Comparison of ENCODE assay signal across 1 cellular context in genomic region chr3:120094776-120095225, GRCh38.
TF ChIP-seq lines count a peak whose summit lies in the region.

No MANE protein-coding gene starts in this region.

TF ChIP-seq in IMR-90, 13 proteins besides CTCF, POLR2A, EP300 and RAD21 (continued from another document):
- TF ChIP-seq, protein P1, sequence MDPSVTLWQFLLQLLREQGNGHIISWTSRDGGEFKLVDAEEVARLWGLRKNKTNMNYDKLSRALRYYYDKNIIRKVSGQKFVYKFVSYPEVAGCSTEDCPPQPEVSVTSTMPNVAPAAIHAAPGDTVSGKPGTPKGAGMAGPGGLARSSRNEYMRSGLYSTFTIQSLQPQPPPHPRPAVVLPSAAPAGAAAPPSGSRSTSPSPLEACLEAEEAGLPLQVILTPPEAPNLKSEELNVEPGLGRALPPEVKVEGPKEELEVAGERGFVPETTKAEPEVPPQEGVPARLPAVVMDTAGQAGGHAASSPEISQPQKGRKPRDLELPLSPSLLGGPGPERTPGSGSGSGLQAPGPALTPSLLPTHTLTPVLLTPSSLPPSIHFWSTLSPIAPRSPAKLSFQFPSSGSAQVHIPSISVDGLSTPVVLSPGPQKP (IDR thresholded peaks at IDR 0.05; ENCODE audit: borderline replicate concordance, low read depth, low read length): no peak
